Comparison of ENCODE assay signal across 7 cellular contexts in genomic region chr14:75390183-75390582, GRCh38.
"Had no signal": no experiment of that assay in that cellular context is flagged by ENCODE, and none has a peak within 500 bp of the region (broad histone marks: within the 10 kb centered on the region; RNA-seq: fewer than 3 reads in every experiment).

No MANE protein-coding gene starts in this region.

- H3K4me3 ChIP-seq: GM23338 had no signal

- H2AFZ ChIP-seq: GM23338 had no signal

- H3K4me2 ChIP-seq: GM23338, KMS-11 had no signal

- H3K9ac ChIP-seq: KMS-11 had no signal

- ATAC-seq: GM23338 had no signal

- FAIRE-seq: H1, H54 had no signal

- DNase-seq: H9, Karpas-422, KBM-7 had no signal

- H3K27ac ChIP-seq: KMS-11 had no signal
